9 cellular contexts compared by ENCODE assay signal in the genomic region with DNA sequence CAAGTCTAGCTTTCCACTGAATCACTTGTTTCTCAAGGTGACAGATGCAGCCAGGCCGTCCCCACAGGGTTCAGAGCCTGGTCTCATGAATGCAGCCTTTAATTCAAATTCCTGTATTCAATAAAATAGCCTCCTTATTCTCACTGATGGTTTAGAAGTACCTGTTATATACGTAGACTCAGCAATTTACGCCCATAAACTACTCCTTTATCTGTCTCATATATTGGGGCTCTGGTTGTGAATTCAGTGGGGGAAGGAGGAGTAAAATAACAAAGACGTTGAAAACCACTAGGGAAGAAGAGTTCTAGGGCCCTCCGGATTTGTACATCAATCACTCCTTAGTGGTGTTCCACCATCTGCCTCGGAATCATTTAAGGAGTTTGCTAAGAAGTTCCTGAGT. TPM values are rescaled to one million over a fixed set of nuclear protein-coding genes. Genes with fewer than 3 reads are reported as not detected.
DNase-seq lines count a peak whose midpoint lies in the region; ATAC-seq and TF ChIP-seq lines count a peak whose summit lies in the region.
"Had no signal": no experiment of that assay in that cellular context is flagged by ENCODE, and none has a peak within 500 bp of the region (broad histone marks: within the 10 kb centered on the region; RNA-seq: fewer than 3 reads in every experiment).

No MANE protein-coding gene starts in this region.

- H3K79me2 ChIP-seq in GM23248 (ENCODE audit: insufficient read depth) = peaks cover 15% of the 10 kb centered on the region; the same call in 1 of the 2 replicates

- H3K9me3 ChIP-seq in GM23248 (ENCODE audit: low read depth) (no peaks in the 10 kb centered on the region), Panc1 (ENCODE audit: control insufficient read depth, insufficient read depth, low read depth, low read length) (no peaks in the 10 kb centered on the region), gastroesophageal sphincter (no peaks in the 10 kb centered on the region), ascending aorta (no peaks in the 10 kb centered on the region)
- H3K9me3 ChIP-seq: Peyer's patch had no signal

- no peaks in the 10 kb centered on the region for H3K36me3 ChIP-seq in GM23248 (ENCODE audit: low read depth)
- no peaks in the 10 kb centered on the region for H3K36me3 ChIP-seq in Panc1 (ENCODE audit: control insufficient read depth, insufficient read depth, low read length)
- peaks cover 0 to 36% of the 10 kb centered on the region in 2 donors for H3K36me3 ChIP-seq in gastroesophageal sphincter
- H3K36me3 ChIP-seq in ascending aorta = peaks cover 0 to 11% of the 10 kb centered on the region in 2 donors
- H3K36me3 ChIP-seq: Peyer's patch had no signal

- H3K4me1 ChIP-seq in GM23248 (ENCODE audit: insufficient read depth) (peaks cover 6% of the 10 kb centered on the region; the same call in 1 of the 2 replicates), Panc1 (ENCODE audit: control insufficient read depth, insufficient read depth, low read length) (peaks cover 16% of the 10 kb centered on the region), gastroesophageal sphincter (peaks cover 0 to 22% (median 0%) of the 10 kb centered on the region in 3 donors), ascending aorta (peaks cover 0 to 12% of the 10 kb centered on the region in 2 donors)

- H3K27ac ChIP-seq in GM23248 (no peak overlapping the region), Panc1 (ENCODE audit: low read length) (0 out of 2 replicates have a peak overlapping the region, but pooled peaks have one; percentile 23), gastroesophageal sphincter (peak overlapping the region in 3 of 4 donors; percentile 88 to 91 (median 89)), ascending aorta (peak overlapping the region in 1 of 2 donors; percentile 90)

- H4K20me1 ChIP-seq in GM23248 (ENCODE audit: insufficient read depth) = no peaks in the 10 kb centered on the region

- POLR2A ChIA-PET in Panc1 (lab: Charles Lee) = no interaction called here

- H3K27me3 ChIP-seq in GM23248 (replicated peaks; ENCODE audit: insufficient read depth) = no peaks in the 10 kb centered on the region
- H3K27me3 ChIP-seq in Panc1 (ENCODE audit: control insufficient read depth, insufficient read depth, low read length) = no peaks in the 10 kb centered on the region
- peaks cover 2% of the 10 kb centered on the region for H3K27me3 ChIP-seq in gastroesophageal sphincter
- no peaks in the 10 kb centered on the region for H3K27me3 ChIP-seq in ascending aorta

- WGBS in GM23248 (ENCODE audit: low coverage in 1 of 2, low lambda C conversion rate in 2 of 2, missing lambda C conversion rate in 2 of 2), 2 experiments = 95 to 96% methylated on average over 6 of the region's 6 CpGs
- 77 to 78% methylated on average over 5 to 6 of the region's 6 CpGs for WGBS in gastroesophageal sphincter (ENCODE audit: low coverage in 1 of 2), 2 donors

- ATAC-seq in Panc1 (no peak), gastroesophageal sphincter (no peak)

- H3K4me3 ChIP-seq in GM23248 (peak overlapping the region; percentile 79), Panc1 (ENCODE audit: low read depth in 2 of 2, low read length in 2 of 2) (peak overlapping the region in 1 of 2 experiments; percentile 49; a peak in 3 of 4 replicates), gastroesophageal sphincter (peak overlapping the region in 1 of 2 donors; percentile 86), skeletal muscle cell (ENCODE audit: low read depth, low read length) (peak overlapping the region; percentile 67), ascending aorta (peak overlapping the region in 1 of 2 donors; percentile 93)

- H3K9me2 ChIP-seq in GM23248 (ENCODE audit: insufficient read depth) = no peaks in the 10 kb centered on the region

- H3F3A ChIP-seq in GM23248 (ENCODE audit: insufficient read depth) = no peaks in the 10 kb centered on the region

- H2AFZ ChIP-seq in GM23248 = no peak overlapping the region

- intact Hi-C loops in Panc1 (cut with micrococcal nuclease; ENCODE audit: unreplicated experiment) = no loop called here
- intact Hi-C loops in ascending aorta (cut with DNase I) = loop anchor here (2.0 kb wide), 1 partner anchor 17 kb away; no protein-coding TSS in a partner anchor

- no peak for TF ChIP-seq EP300 in gastroesophageal sphincter (IDR thresholded peaks at IDR 0.05)

- no peak for TF ChIP-seq POLR2A in gastroesophageal sphincter (IDR thresholded peaks at IDR 0.05)

- H3K9ac ChIP-seq in GM23248 = 0 out of 2 replicates have a peak overlapping the region, but pooled peaks have one; percentile 82

- DNase-seq in GM23248 (no peak), Panc1 (ENCODE audit: low read depth, low spot score) (no peak), skeletal muscle cell (ENCODE audit: low read depth) (no peak), NCI-H69 (lab: John Stamatoyannopoulos, UW) (no peak), ascending aorta (ENCODE audit: low spot score in 2 of 2) (no peak), D341Med (ENCODE audit: low spot score) (no peak)
- DNase-seq: activated CD4-positive, alpha-beta memory T cell treated with anti-CD3 and anti-CD28 coated beads for 36 hours; Peyer's patch had no signal

- CTCF ChIA-PET in Panc1 (lab: Charles Lee) = interaction anchor here (0.5 kb wide), 1 partner anchor 9 kb away, joined by 6 read pairs; no protein-coding TSS in a partner anchor

- in situ Hi-C loops in GM23248 (cut with MboI) (no loop called here), Panc1 (cut with HindIII; ENCODE audit: low pct_unique_long_range_greater_than_20kb, low sequenced_read_pairs) (no loop called here)

- peak overlapping the region; percentile 76 for H3K4me2 ChIP-seq in GM23248 (ENCODE audit: unreplicated experiment)

- TF ChIP-seq CTCF in Panc1 (IDR thresholded peaks at IDR 0.05) = no peak
- no peak for TF ChIP-seq CTCF in gastroesophageal sphincter (IDR thresholded peaks at IDR 0.05)
- TF ChIP-seq CTCF in ascending aorta (IDR thresholded peaks at IDR 0.05) = no peak

- no TSS peak for BruUV-seq in Panc1 (replicated peaks; lab: Mats Ljungman, UMichigan)

RNA-seq across cellular contexts. Expression of gene OBSL1, which starts 1.7 kb away (rescaled TPM):
- 68.7 and 84.9 TPM in 2 replicates for total RNA-seq in GM23248 (2014; rRNA removed; shearing (Covaris generic))
- polyA plus RNA-seq in GM23248 (2016; fragmentation: Nextera tagmentation; extraction: Ambion mirVana) = 12.8 and 13.8 TPM in 2 replicates
- total RNA-seq in Panc1 (2021; ENCODE audit: unreplicated experiment) = 25.5 TPM
- 53.9 TPM for polyA plus RNA-seq in Panc1 (2012; ENCODE audit: insufficient read length)
- 100 to 1,000 TPM in 1 of 4 donors, 10 to 100 TPM in 3; 73.2 to 118 (median 81.6) TPM for total RNA-seq in gastroesophageal sphincter
- 151 TPM for total RNA-seq in ascending aorta

RNA-seq across cellular contexts. Expression of gene INHA, which starts 2.5 kb away (rescaled TPM):
- total RNA-seq in GM23248 (2014; rRNA removed; shearing (Covaris generic)) = 0.11 TPM in 1 of 2 replicates, not detected in the other
- polyA plus RNA-seq in GM23248 (2016; fragmentation: Nextera tagmentation; extraction: Ambion mirVana) = 0.19 and 0.36 TPM in 2 replicates
- total RNA-seq in Panc1 (2021; ENCODE audit: unreplicated experiment) (1.2 TPM), gastroesophageal sphincter (1 to 10 TPM in 2 of 4 donors, not detected in 2; 1.8 to 4.4 TPM), ascending aorta (not detected)
- polyA plus RNA-seq in Panc1 (2012; ENCODE audit: insufficient read length) = 2.3 TPM
- total RNA-seq: activated CD4-positive, alpha-beta memory T cell treated with anti-CD3 and anti-CD28 coated beads for 36 hours; Peyer's patch had no signal

RNA-seq across cellular contexts. Expression of gene TMEM198, which starts 25.8 kb away (rescaled TPM):
- 5.8 and 6.2 TPM in 2 replicates for total RNA-seq in GM23248 (2014; rRNA removed; shearing (Covaris generic))
- polyA plus RNA-seq in GM23248 (2016; fragmentation: Nextera tagmentation; extraction: Ambion mirVana) = 1.7 and 2.2 TPM in 2 replicates
- total RNA-seq in Panc1 (2021; ENCODE audit: unreplicated experiment) (2.3 TPM), gastroesophageal sphincter (1 to 10 TPM; 1.6 to 9.5 (median 4.1) TPM), ascending aorta (6.0 TPM)
- polyA plus RNA-seq in Panc1 (2012; ENCODE audit: insufficient read length) = 3.5 TPM

RNA-seq across cellular contexts. Expression of gene CHPF, which starts 26.0 kb away (rescaled TPM):
- 526 and 533 TPM in 2 replicates for total RNA-seq in GM23248 (2014; rRNA removed; shearing (Covaris generic))
- polyA plus RNA-seq in GM23248 (2016; fragmentation: Nextera tagmentation; extraction: Ambion mirVana) = 174 and 179 TPM in 2 replicates
- 17.5 TPM for total RNA-seq in Panc1 (2021; ENCODE audit: unreplicated experiment)
- polyA plus RNA-seq in Panc1 (2012; ENCODE audit: insufficient read length) = 30.7 TPM
- 10 to 100 TPM; 36.0 to 66.0 (median 54.8) TPM for total RNA-seq in gastroesophageal sphincter
- total RNA-seq in ascending aorta = 249 TPM

RNA-seq across cellular contexts. Expression of gene STK11IP, which starts 28.0 kb away (rescaled TPM):
- 10.5 and 13.9 TPM in 2 replicates for total RNA-seq in GM23248 (2014; rRNA removed; shearing (Covaris generic))
- 7.3 and 7.9 TPM in 2 replicates for polyA plus RNA-seq in GM23248 (2016; fragmentation: Nextera tagmentation; extraction: Ambion mirVana)
- total RNA-seq in Panc1 (2021; ENCODE audit: unreplicated experiment) = 48.2 TPM
- polyA plus RNA-seq in Panc1 (2012; ENCODE audit: insufficient read length) = 36.1 TPM
- total RNA-seq in gastroesophageal sphincter = 10 to 100 TPM in 3 of 4 donors, 1 to 10 TPM in 1; 7.0 to 19.2 (median 14.7) TPM
- total RNA-seq in ascending aorta = 138 TPM
